8 cellular contexts compared by ENCODE assay signal in the genomic region with DNA sequence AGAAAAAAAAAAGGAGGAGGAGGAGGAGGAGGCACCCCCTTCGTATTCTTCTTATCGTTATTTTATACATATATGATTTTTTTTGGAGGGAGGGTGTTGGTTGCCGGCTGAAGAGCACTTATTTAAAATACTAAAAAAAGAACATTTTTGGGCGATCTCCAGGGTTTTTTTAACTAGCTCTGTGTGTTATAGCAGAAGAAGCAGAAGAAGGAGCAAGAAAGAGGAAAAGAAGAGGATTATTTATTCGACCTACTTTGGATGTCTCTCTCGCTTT. TPM values are rescaled to one million over a fixed set of nuclear protein-coding genes. Genes with fewer than 3 reads are reported as not detected.
DNase-seq lines count a peak whose midpoint lies in the region; ATAC-seq and TF ChIP-seq lines count a peak whose summit lies in the region.

No MANE protein-coding gene starts in this region.

- no peak overlapping the region for H3K27ac Mint-ChIP-seq in endothelial cell (ENCODE audit: unreplicated experiment)

- H3K4me3 Mint-ChIP-seq in endothelial cell (ENCODE audit: unreplicated experiment), result no peak overlapping the region

- H3K36me3 Mint-ChIP-seq in endothelial cell (ENCODE audit: low read depth, unreplicated experiment), result peaks cover 7% of the 10 kb centered on the region

- TF ChIP-seq CTCF in SK-N-SH (IDR thresholded peaks at IDR 0.05) (no peak), SU-DHL-6 (IDR thresholded peaks at IDR 0.05; ENCODE audit: insufficient read depth, low read length, poor library complexity, severe bottlenecking) (no peak), endothelial cell (IDR thresholded peaks at IDR 0.05; ENCODE audit: unreplicated experiment) (no peak)

- H3K27me3 ChIP-seq in SK-N-SH (ENCODE audit: insufficient read depth) (no peaks in the 10 kb centered on the region), SU-DHL-6 (ENCODE audit: low read length) (no peaks in the 10 kb centered on the region), stomach smooth muscle (ENCODE audit: control insufficient read depth in 1 of 2, insufficient read depth in 2 of 2, low read length in 2 of 2) (peaks cover 0 to 8% of the 10 kb centered on the region in 2 donors)

- H3K4me1 Mint-ChIP-seq in endothelial cell (ENCODE audit: unreplicated experiment), result peaks cover 23% of the 10 kb centered on the region

- H3K4me2 ChIP-seq in SK-N-SH (peak overlapping the region; percentile 83), SU-DHL-6 (ENCODE audit: low read depth, low read length, poor library complexity, severe bottlenecking) (peak overlapping the region; percentile 97)

- no peaks in the 10 kb centered on the region for H3K9me2 ChIP-seq in SK-N-SH
- H3K9me2 ChIP-seq in SU-DHL-6 (replicated peaks; ENCODE audit: insufficient read depth, low read length), result no peaks in the 10 kb centered on the region

- peak overlapping the region; percentile 80 for H3K9ac ChIP-seq in SK-N-SH
- H3K9ac ChIP-seq in SU-DHL-6 (ENCODE audit: low read length), result no peak overlapping the region
- peak overlapping the region; percentile 23 to 70 for H3K9ac ChIP-seq in stomach smooth muscle (ENCODE audit: low read length in 2 of 2)

- under 1% methylated on average over 6 of the region's 6 CpGs for WGBS in SK-N-SH (ENCODE audit: low lambda C conversion rate)

- H3K79me2 ChIP-seq in SK-N-SH (ENCODE audit: insufficient read depth) (peaks cover 77% of the 10 kb centered on the region), SU-DHL-6 (ENCODE audit: insufficient read depth, low read length) (no peaks in the 10 kb centered on the region)

- TF ChIP-seq EP300 in SK-N-SH (IDR thresholded peaks at IDR 0.05; ENCODE audit: borderline replicate concordance in 1 of 2, low read depth in 1 of 2, low read length in 1 of 2), result no peak

- H3K4me1 ChIP-seq in SK-N-SH (ENCODE audit: control insufficient read depth in 1 of 2, insufficient read depth in 2 of 2, low read depth in 1 of 2, low read length in 1 of 2), result peaks cover 5 to 6% of the 10 kb centered on the region in 2 experiments; a peak in 3 of 4 replicates
- peaks cover 24% of the 10 kb centered on the region for H3K4me1 ChIP-seq in stomach smooth muscle (ENCODE audit: control insufficient read depth, insufficient read depth, low read length)

- H3K9me3 ChIP-seq in SK-N-SH (no peaks in the 10 kb centered on the region), SU-DHL-6 (ENCODE audit: insufficient read depth, low read length) (no peaks in the 10 kb centered on the region), stomach smooth muscle (ENCODE audit: control insufficient read depth in 2 of 2, low read length in 2 of 2) (no peaks in the 10 kb centered on the region)

- TF ChIP-seq RAD21 in SK-N-SH (IDR thresholded peaks at IDR 0.05; ENCODE audit: low read length), result no peak

- peak overlapping the region; percentile 86 for H2AFZ ChIP-seq in SK-N-SH (ENCODE audit: low read depth)
- H2AFZ ChIP-seq in SU-DHL-6 (ENCODE audit: low read depth, low read length, severe bottlenecking), result peak overlapping the region; percentile 51

- H3K27ac ChIP-seq in SK-N-SH (ENCODE audit: low read depth in 2 of 2, low read length in 1 of 2) (peak overlapping the region; percentile 92), SU-DHL-6 (ENCODE audit: low read depth, low read length) (no peak overlapping the region), stomach smooth muscle (ENCODE audit: low read length) (peak overlapping the region; percentile 94)

- no peaks in the 10 kb centered on the region for H3K9me3 Mint-ChIP-seq in endothelial cell (ENCODE audit: unreplicated experiment)

- H3K36me3 ChIP-seq in SK-N-SH (replicated peaks in 1 of 2; ENCODE audit: control insufficient read depth in 1 of 2, insufficient read depth in 2 of 2, low read length in 1 of 2) (no peaks in the 10 kb centered on the region), SU-DHL-6 (ENCODE audit: low read length) (no peaks in the 10 kb centered on the region), stomach smooth muscle (ENCODE audit: control insufficient read depth in 2 of 2, insufficient read depth in 2 of 2, low read length in 2 of 2) (peaks cover 0 to 2% of the 10 kb centered on the region in 2 donors)

- DNase-seq in SK-N-SH, result no peak
- peak; percentile 22 for DNase-seq in foreskin melanocyte
- no peak for DNase-seq in DMS114 treated with DMSO at 0.1 percent for 48 hours (lab: John Stamatoyannopoulos, UW; ENCODE audit: unreplicated experiment)
- DNase-seq in endothelial cell (ENCODE audit: low spot score), result no peak
- no peak for DNase-seq in Ammon's horn (ENCODE audit: low spot score)

- POLR2A ChIA-PET in SK-N-SH (lab: Yijun Ruan, JAX), result interaction anchor here (0.6 to 1.6 kb wide), 6 partner anchors 18 to 1877 kb away, joined by 3 to 18 read pairs (median 4); no protein-coding TSS in a partner anchor

- H3K27me3 Mint-ChIP-seq in endothelial cell (ENCODE audit: unreplicated experiment), result peaks cover 24% of the 10 kb centered on the region

- peaks cover 28% of the 10 kb centered on the region for H3F3A ChIP-seq in SK-N-SH (replicated peaks; ENCODE audit: insufficient read depth)
- peaks cover 6% of the 10 kb centered on the region; the same call in 1 of the 2 replicates for H3F3A ChIP-seq in SU-DHL-6 (ENCODE audit: insufficient read depth)

- no peaks in the 10 kb centered on the region; the same call in 1 of the 2 replicates for H4K20me1 ChIP-seq in SK-N-SH (ENCODE audit: insufficient read depth)
- H4K20me1 ChIP-seq in SU-DHL-6 (ENCODE audit: low read depth, low read length), result no peaks in the 10 kb centered on the region

- CTCF ChIA-PET in SK-N-SH (lab: Yijun Ruan, JAX), result interaction anchor here (0.6 to 2.9 kb wide), 6 partner anchors 18 to 1267 kb away, joined by 3 to 16 read pairs (median 4); no protein-coding TSS in a partner anchor

- no peak for ATAC-seq in SK-N-SH treated with all-trans-retinoic acid at 6 μM for 48 hours

- H3K4me3 ChIP-seq in SK-N-SH (ENCODE audit: low read depth in 2 of 2, low read length in 1 of 2) (peak overlapping the region; percentile 74 to 87), SU-DHL-6 (ENCODE audit: insufficient read depth, low read length, poor library complexity, severe bottlenecking) (peak overlapping the region; percentile 57), stomach smooth muscle (ENCODE audit: low read length in 2 of 2) (peak overlapping the region; percentile 94 to 99)

TF ChIP-seq in SK-N-SH, 30 proteins besides CTCF, POLR2A, EP300 and RAD21:
- TF ChIP-seq, protein P1, sequence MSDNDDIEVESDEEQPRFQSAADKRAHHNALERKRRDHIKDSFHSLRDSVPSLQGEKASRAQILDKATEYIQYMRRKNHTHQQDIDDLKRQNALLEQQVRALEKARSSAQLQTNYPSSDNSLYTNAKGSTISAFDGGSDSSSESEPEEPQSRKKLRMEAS (IDR thresholded peaks at IDR 0.05; ENCODE audit: low read depth), result no peak
- TF ChIP-seq SIN3A (IDR thresholded peaks at IDR 0.05; ENCODE audit: borderline replicate concordance, low read depth, low read length), result no peak

TF ChIP-seq in SK-N-SH treated with all-trans-retinoic acid at 6 μM for 48 hours, 23 proteins besides CTCF, POLR2A, EP300 and RAD21:
- no peak for TF ChIP-seq BACH2 (CRISPR knock-in tag; IDR thresholded peaks at IDR 0.05; ENCODE audit: borderline replicate concordance)
- no peak for TF ChIP-seq ZNF8 (CRISPR knock-in tag; IDR thresholded peaks at IDR 0.05)
- no peak for TF ChIP-seq CREB5 (CRISPR knock-in tag; IDR thresholded peaks at IDR 0.05; ENCODE audit: low read depth)
- TF ChIP-seq ISL1 (CRISPR knock-in tag; IDR thresholded peaks at IDR 0.05), result no peak

RNA-seq across cellular contexts. Expression of gene NR2F1, which starts 0.4 kb away (rescaled TPM):
- 40.0 and 47.1 TPM in 2 replicates for polyA plus RNA-seq in SK-N-SH (2012; rRNA removed)
- 24.5 and 41.7 TPM in 2 replicates for polyA plus RNA-seq in SK-N-SH (2012; cell fraction: cytosol; rRNA removed)
- 82.7 and 105 TPM in 2 replicates for polyA plus RNA-seq in SK-N-SH (2012; cell fraction: nucleus; rRNA removed)
- total RNA-seq in endothelial cell (ENCODE audit: unreplicated experiment), result 2.1 TPM

RNA-seq across cellular contexts. Expression of gene NR2F1-AS1, which starts 2.4 kb away (rescaled TPM):
- polyA plus RNA-seq in SK-N-SH (2012; rRNA removed), result 7.4 and 8.3 TPM in 2 replicates
- polyA plus RNA-seq in SK-N-SH (2012; cell fraction: cytosol; rRNA removed), result 9.3 and 13.1 TPM in 2 replicates
- polyA plus RNA-seq in SK-N-SH (2012; cell fraction: nucleus; rRNA removed), result 12.3 TPM in 2 replicates
- total RNA-seq in endothelial cell (ENCODE audit: unreplicated experiment), result 6.4 TPM
